ENCODE assay signal across 11 cellular contexts in the genomic region with DNA sequence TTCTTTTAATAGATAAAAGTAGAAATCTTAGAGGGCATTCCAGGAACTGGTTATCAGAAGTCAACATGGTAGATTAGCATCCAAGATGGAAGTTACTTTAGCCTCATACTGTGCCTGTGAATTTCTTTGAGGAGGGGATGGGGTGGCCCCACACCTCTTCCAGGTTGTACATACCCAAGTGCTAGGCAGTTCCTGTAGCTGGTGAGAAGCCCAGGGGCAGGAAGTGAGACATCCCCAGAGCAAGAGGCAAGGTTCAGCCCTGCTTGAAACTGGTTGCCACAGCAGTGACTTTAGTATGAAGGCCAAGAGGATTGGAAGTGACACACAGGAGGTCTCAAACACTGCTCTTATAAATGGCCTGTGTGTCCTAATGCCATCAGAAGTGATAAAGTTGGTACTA. TPM values are rescaled to one million over a fixed set of nuclear protein-coding genes. Genes with fewer than 3 reads are reported as not detected.
A peak's percentile ranks its signal among the peaks of the same experiment; 100 is the strongest.
DNase-seq lines count a peak whose midpoint lies in the region; ATAC-seq and TF ChIP-seq lines count a peak whose summit lies in the region.
"Had no signal": no experiment of that assay in that cellular context is flagged by ENCODE, and none has a peak within 500 bp of the region (broad histone marks: within the 10 kb centered on the region; RNA-seq: fewer than 3 reads in every experiment).

No MANE protein-coding gene starts in this region.

- peak; percentile 74 for ATAC-seq in activated T-helper 17 cell treated with anti-CD3 and anti-CD28 coated beads, Interleukin-2, amount 50 U/mL, for 72 hours (replicated peaks)
- peak; percentile 70 for ATAC-seq in mucosa of descending colon
- ATAC-seq in GM18505 (IDR thresholded peaks at IDR 0.05; ENCODE audit: unreplicated experiment) = no peak

- POLR2A ChIA-PET in CD4-positive, alpha-beta memory T cell (lab: Charles Lee; ENCODE audit: partially characterized antibody) = interaction anchor here (0.7 to 8.6 kb wide), 8 partner anchors 11 to 264 kb away, joined by 3 to 76 read pairs (median 3); partner anchors contain the start of gene GTPBP8

- peaks cover 66% of the 10 kb centered on the region for H3K4me1 ChIP-seq in CD4-positive, alpha-beta memory T cell (ENCODE audit: insufficient read depth, low read length)
- H3K4me1 ChIP-seq in mucosa of descending colon (ENCODE audit: low read depth) (no peaks in the 10 kb centered on the region), thyroid gland (peaks cover 3 to 14% of the 10 kb centered on the region in 2 donors)
- H3K4me1 ChIP-seq: neural progenitor cell, transverse colon had no signal

- no peaks in the 10 kb centered on the region for H3K27me3 Mint-ChIP-seq in CD4-positive, alpha-beta memory T cell
- no peaks in the 10 kb centered on the region for H3K27me3 Mint-ChIP-seq in activated T-helper 17 cell treated with anti-CD3 and anti-CD28 coated beads, Interleukin-2, amount 50 U/mL, for 72 hours

- TF ChIP-seq POLR2A in thyroid gland (IDR thresholded peaks at IDR 0.05) (no peak), GM18505 (IDR thresholded peaks at IDR 0.05; ENCODE audit: borderline replicate concordance, extremely low read depth, insufficient read depth, insufficient read length) (no peak)

- peaks cover 50 to 69% of the 10 kb centered on the region in 2 donors for H3K36me3 Mint-ChIP-seq in CD4-positive, alpha-beta memory T cell
- H3K36me3 Mint-ChIP-seq in activated T-helper 17 cell treated with anti-CD3 and anti-CD28 coated beads, Interleukin-2, amount 50 U/mL, for 72 hours (ENCODE audit: low read depth) = peaks cover 96% of the 10 kb centered on the region

- H3K36me3 ChIP-seq in CD4-positive, alpha-beta memory T cell (ENCODE audit: insufficient read depth, low read length) = peaks cover 23% of the 10 kb centered on the region
- no peaks in the 10 kb centered on the region for H3K36me3 ChIP-seq in mucosa of descending colon (ENCODE audit: low read depth)
- peaks cover 16 to 26% of the 10 kb centered on the region in 2 donors for H3K36me3 ChIP-seq in thyroid gland

- peak; percentile 26 to 66 (median 29) for DNase-seq in CD4-positive, alpha-beta memory T cell
- DNase-seq in RKO (ENCODE audit: low spot score) = peak; percentile 35
- no peak for DNase-seq in mucosa of descending colon
- no peak for DNase-seq in NCI-H1092 treated with DMSO at 0.1 percent for 48 hours (lab: John Stamatoyannopoulos, UW)
- no peak for DNase-seq in thyroid gland
- DNase-seq in NCI-H1105 treated with DMSO at 0.1 percent for 48 hours (lab: John Stamatoyannopoulos, UW) = no peak
- DNase-seq: NCI-H1694 treated with DMSO at 0.1 percent for 48 hours, transverse colon had no signal

- H3K4me1 Mint-ChIP-seq in CD4-positive, alpha-beta memory T cell = peaks cover 45 to 64% (median 55%) of the 10 kb centered on the region in 4 donors
- H3K4me1 Mint-ChIP-seq in activated T-helper 17 cell treated with anti-CD3 and anti-CD28 coated beads, Interleukin-2, amount 50 U/mL, for 72 hours = peaks cover 28% of the 10 kb centered on the region
- H3K4me1 Mint-ChIP-seq: neural progenitor cell had no signal

- no peak overlapping the region for H3K4me3 ChIP-seq in CD4-positive, alpha-beta memory T cell (ENCODE audit: low read length in 2 of 2)
- H3K4me3 ChIP-seq in mucosa of descending colon (no peak overlapping the region), thyroid gland (replicated peaks in 1 of 3) (no peak overlapping the region)
- H3K4me3 ChIP-seq: neural progenitor cell, transverse colon had no signal

- H3K27ac Mint-ChIP-seq in CD4-positive, alpha-beta memory T cell = peak overlapping the region; percentile 75 to 89 (median 84)
- H3K27ac Mint-ChIP-seq in activated T-helper 17 cell treated with anti-CD3 and anti-CD28 coated beads, Interleukin-2, amount 50 U/mL, for 72 hours = peak overlapping the region; percentile 68
- H3K27ac Mint-ChIP-seq: neural progenitor cell had no signal

- intact Hi-C loops in CD4-positive, alpha-beta memory T cell (cut with micrococcal nuclease) = no loop called here
- intact Hi-C loops in mucosa of descending colon (cut with DNase I, micrococcal nuclease) = no loop called here
- intact Hi-C loops in thyroid gland (cut with DNase I) = no loop called here

- H3K9me3 Mint-ChIP-seq in CD4-positive, alpha-beta memory T cell = no peaks in the 10 kb centered on the region
- H3K9me3 Mint-ChIP-seq in activated T-helper 17 cell treated with anti-CD3 and anti-CD28 coated beads, Interleukin-2, amount 50 U/mL, for 72 hours = no peaks in the 10 kb centered on the region
- H3K9me3 Mint-ChIP-seq: neural progenitor cell had no signal

- TF ChIP-seq CTCF in mucosa of descending colon (IDR thresholded peaks at IDR 0.05) (no peak), thyroid gland (IDR thresholded peaks at IDR 0.05) (no peak)

- H3K27ac ChIP-seq in CD4-positive, alpha-beta memory T cell (ENCODE audit: low read depth, low read length) = peak overlapping the region; percentile 29
- H3K27ac ChIP-seq in thyroid gland = peak overlapping the region in 1 of 3 donors; percentile 48
- H3K27ac ChIP-seq: neural progenitor cell had no signal

- H3K27me3 ChIP-seq in CD4-positive, alpha-beta memory T cell (ENCODE audit: insufficient read depth, low read length) = no peaks in the 10 kb centered on the region
- no peaks in the 10 kb centered on the region for H3K27me3 ChIP-seq in thyroid gland
- H3K27me3 ChIP-seq: neural progenitor cell, transverse colon had no signal

- H3K4me3 Mint-ChIP-seq in CD4-positive, alpha-beta memory T cell = peak overlapping the region in 5 of 8 donors; percentile 11 to 57 (median 32)
- peak overlapping the region; percentile 13 for H3K4me3 Mint-ChIP-seq in activated T-helper 17 cell treated with anti-CD3 and anti-CD28 coated beads, Interleukin-2, amount 50 U/mL, for 72 hours
- H3K4me3 Mint-ChIP-seq: neural progenitor cell had no signal

- CTCF ChIA-PET in CD4-positive, alpha-beta memory T cell (lab: Charles Lee; ENCODE audit: partially characterized antibody) = interaction anchor here (1.3 to 1.7 kb wide), 4 partner anchors 10 to 23 kb away, joined by 5 read pairs; a partner anchor contains a TSS

- no peaks in the 10 kb centered on the region for H3K9me3 ChIP-seq in CD4-positive, alpha-beta memory T cell (ENCODE audit: control insufficient read depth in 1 of 2, low read length in 2 of 2)
- H3K9me3 ChIP-seq in mucosa of descending colon (no peaks in the 10 kb centered on the region), thyroid gland (no peaks in the 10 kb centered on the region)
- H3K9me3 ChIP-seq: transverse colon had no signal

RNA-seq across cellular contexts. Expression of gene GTPBP8, which starts 11.9 kb away (rescaled TPM):
- total RNA-seq in CD4-positive, alpha-beta memory T cell = 10 to 100 TPM; 36.0 to 40.0 TPM
- 10 to 100 TPM; 17.2 to 27.3 TPM for polyA plus RNA-seq in CD4-positive, alpha-beta memory T cell
- total RNA-seq in activated T-helper 17 cell treated with anti-CD3 and anti-CD28 coated beads, Interleukin-2, amount 50 U/mL, for 72 hours = 10 to 100 TPM; 18.8 to 23.6 TPM
- total RNA-seq in mucosa of descending colon (10 to 100 TPM; 11.8 to 17.4 (median 17.0) TPM), thyroid gland (10 to 100 TPM; 23.5 to 50.1 (median 32.9) TPM)

RNA-seq across cellular contexts. Expression of gene CD200R1, which starts 27.8 kb away (rescaled TPM):
- 10 to 100 TPM; 29.2 to 30.1 TPM for total RNA-seq in CD4-positive, alpha-beta memory T cell
- polyA plus RNA-seq in CD4-positive, alpha-beta memory T cell = 10 to 100 TPM; 22.6 to 27.6 TPM
- total RNA-seq in activated T-helper 17 cell treated with anti-CD3 and anti-CD28 coated beads, Interleukin-2, amount 50 U/mL, for 72 hours = 1 to 10 TPM; 5.7 to 6.7 TPM
- total RNA-seq in mucosa of descending colon = 1 to 10 TPM in 2 of 3 donors, under 1 TPM in 1; 0.52 to 2.6 (median 1.8) TPM
- 1 to 10 TPM in 2 of 4 donors, under 1 TPM in 2; 0.75 to 2.1 (median 0.99) TPM for total RNA-seq in thyroid gland

Comparison
In these comparisons a context has a peak if more than half of its experiments do, and no peak if none do; other contexts are left out.
1. DNase-seq: peak in CD4-positive, alpha-beta memory T cell (5 of 5) and RKO (single experiment); none in mucosa of descending colon (0 of 3), NCI-H1092 treated with DMSO at 0.1 percent for 48 hours (single experiment), thyroid gland (0 of 2) and NCI-H1105 treated with DMSO at 0.1 percent for 48 hours (single experiment).